8 cellular contexts compared by ENCODE assay signal in genomic region chr17:7241047-7241733, GRCh38. TPM values are rescaled to one million over a fixed set of nuclear protein-coding genes. Genes with fewer than 3 reads are reported as not detected.
DNase-seq lines count a peak whose midpoint lies in the region.

No MANE protein-coding gene starts in this region.

- peak overlapping the region; percentile 94 to 98 (median 96) for H3K9ac ChIP-seq in subcutaneous abdominal adipose tissue (ENCODE audit: low read length in 5 of 5)

- peaks cover 0 to 39% (median 32%) of the 10 kb centered on the region in 5 donors for H3K36me3 ChIP-seq in subcutaneous abdominal adipose tissue (ENCODE audit: control insufficient read depth in 5 of 5, insufficient read depth in 5 of 5, low read length in 5 of 5)

- H3K27ac ChIP-seq in subcutaneous abdominal adipose tissue (ENCODE audit: low read depth, low read length): peak overlapping the region; percentile 99

- peaks cover 14 to 49% (median 39%) of the 10 kb centered on the region in 5 donors for H3K4me1 ChIP-seq in subcutaneous abdominal adipose tissue (ENCODE audit: control insufficient read depth in 5 of 5, insufficient read depth in 5 of 5, low read length in 5 of 5)

- H3K4me3 ChIP-seq in subcutaneous abdominal adipose tissue (ENCODE audit: low read depth in 1 of 5, low read length in 5 of 5): peak overlapping the region; percentile 94 to 98 (median 96)

- H3K27me3 Mint-ChIP-seq in activated T-helper 1 cell treated with anti-CD3 and anti-CD28 coated beads, Interleukin-12 subunit alpha, Interleukin-12 subunit beta, Interleukin-2, Interleukin-4 antibody, amounts not matched to agents 30 ng/mL and 10 ng/mL and 1 ng/mL, durations not matched to agents 14 hours and 24 hours and 36 hours (ENCODE audit: insufficient read depth): no peaks in the 10 kb centered on the region
- H3K27me3 Mint-ChIP-seq in immature natural killer cell (ENCODE audit: low read depth in 3 of 3): peaks cover 12 to 29% (median 25%) of the 10 kb centered on the region in 3 donors

- peak overlapping the region; percentile 93 for H3K27ac Mint-ChIP-seq in activated T-helper 1 cell treated with anti-CD3 and anti-CD28 coated beads, Interleukin-12 subunit alpha, Interleukin-12 subunit beta, Interleukin-2, Interleukin-4 antibody, amounts not matched to agents 30 ng/mL and 10 ng/mL and 1 ng/mL, durations not matched to agents 14 hours and 24 hours and 36 hours
- peak overlapping the region; percentile 96 to 100 (median 100) for H3K27ac Mint-ChIP-seq in immature natural killer cell

- H3K36me3 Mint-ChIP-seq in activated T-helper 1 cell treated with anti-CD3 and anti-CD28 coated beads, Interleukin-12 subunit alpha, Interleukin-12 subunit beta, Interleukin-2, Interleukin-4 antibody, amounts not matched to agents 30 ng/mL and 10 ng/mL and 1 ng/mL, durations not matched to agents 14 hours and 24 hours and 36 hours (ENCODE audit: low read depth): peaks cover 40% of the 10 kb centered on the region
- H3K36me3 Mint-ChIP-seq in immature natural killer cell: peaks cover 2 to 28% (median 8%) of the 10 kb centered on the region in 3 donors

- intact Hi-C loops in activated T-helper 1 cell treated with anti-CD3 and anti-CD28 coated beads, Interleukin-12 subunit alpha, Interleukin-12 subunit beta, Interleukin-2, Interleukin-4 antibody, amounts not matched to agents 30 ng/mL and 10 ng/mL and 1 ng/mL, durations not matched to agents 14 hours and 24 hours and 36 hours (cut with micrococcal nuclease): no loop called here

- peak overlapping the region; percentile 97 for H3K4me3 Mint-ChIP-seq in activated T-helper 1 cell treated with anti-CD3 and anti-CD28 coated beads, Interleukin-12 subunit alpha, Interleukin-12 subunit beta, Interleukin-2, Interleukin-4 antibody, amounts not matched to agents 30 ng/mL and 10 ng/mL and 1 ng/mL, durations not matched to agents 14 hours and 24 hours and 36 hours
- peak overlapping the region; percentile 98 to 99 (median 98) for H3K4me3 Mint-ChIP-seq in immature natural killer cell

- no peaks in the 10 kb centered on the region for H3K9me3 Mint-ChIP-seq in activated T-helper 1 cell treated with anti-CD3 and anti-CD28 coated beads, Interleukin-12 subunit alpha, Interleukin-12 subunit beta, Interleukin-2, Interleukin-4 antibody, amounts not matched to agents 30 ng/mL and 10 ng/mL and 1 ng/mL, durations not matched to agents 14 hours and 24 hours and 36 hours
- peaks cover 0 to 2% (median 0%) of the 10 kb centered on the region in 6 donors for H3K9me3 Mint-ChIP-seq in immature natural killer cell

- DNase-seq in NCI-H748 (lab: John Stamatoyannopoulos, UW; ENCODE audit: unreplicated experiment): peak; percentile 45
- DNase-seq in NCI-H748 treated with DMSO at 0.1 percent for 48 hours (lab: John Stamatoyannopoulos, UW): no peak
- no peak for DNase-seq in activated T-helper 1 cell treated with anti-CD3 and anti-CD28 coated beads, Interleukin-12 subunit alpha, Interleukin-12 subunit beta, Interleukin-2, Interleukin-4 antibody, amounts not matched to agents 30 ng/mL and 10 ng/mL and 1 ng/mL, durations not matched to agents 14 hours and 24 hours and 36 hours (ENCODE audit: low spot score)
- no peak for DNase-seq in immature natural killer cell
- no peak for DNase-seq in NCI-H1436 treated with DMSO at 0.1 percent for 48 hours (lab: John Stamatoyannopoulos, UW)
- no peak for DNase-seq in NCI-H510A (lab: John Stamatoyannopoulos, UW)
- no peak for DNase-seq in SKM-1 (lab: John Stamatoyannopoulos, UW; ENCODE audit: unreplicated experiment)

- peaks cover 50% of the 10 kb centered on the region for H3K4me1 Mint-ChIP-seq in activated T-helper 1 cell treated with anti-CD3 and anti-CD28 coated beads, Interleukin-12 subunit alpha, Interleukin-12 subunit beta, Interleukin-2, Interleukin-4 antibody, amounts not matched to agents 30 ng/mL and 10 ng/mL and 1 ng/mL, durations not matched to agents 14 hours and 24 hours and 36 hours (ENCODE audit: low read depth)
- H3K4me1 Mint-ChIP-seq in immature natural killer cell: peaks cover 44 to 54% of the 10 kb centered on the region in 2 donors

- no peaks in the 10 kb centered on the region for H3K27me3 ChIP-seq in subcutaneous abdominal adipose tissue (ENCODE audit: control insufficient read depth in 5 of 5, insufficient read depth in 4 of 5, low read length in 5 of 5)

- H3K9me3 ChIP-seq in subcutaneous abdominal adipose tissue (ENCODE audit: control insufficient read depth in 5 of 5, low read length in 5 of 5): no peaks in the 10 kb centered on the region

RNA-seq across cellular contexts. Expression of gene GABARAP, which starts 1.1 kb away (rescaled TPM):
- total RNA-seq in activated T-helper 1 cell treated with anti-CD3 and anti-CD28 coated beads, Interleukin-12 subunit alpha, Interleukin-12 subunit beta, Interleukin-2, Interleukin-4 antibody, amounts not matched to agents 30 ng/mL and 10 ng/mL and 1 ng/mL, durations not matched to agents 14 hours and 24 hours and 36 hours: 146 and 148 TPM in 2 replicates
- polyA plus RNA-seq in immature natural killer cell: 100 to 1,000 TPM; 764 to 982 (median 905) TPM

RNA-seq across cellular contexts. Expression of gene PHF23, which starts 1.9 kb away (rescaled TPM):
- total RNA-seq in activated T-helper 1 cell treated with anti-CD3 and anti-CD28 coated beads, Interleukin-12 subunit alpha, Interleukin-12 subunit beta, Interleukin-2, Interleukin-4 antibody, amounts not matched to agents 30 ng/mL and 10 ng/mL and 1 ng/mL, durations not matched to agents 14 hours and 24 hours and 36 hours: 52.5 and 55.4 TPM in 2 replicates
- polyA plus RNA-seq in immature natural killer cell: 10 to 100 TPM; 11.9 to 41.4 (median 17.7) TPM

RNA-seq across cellular contexts. Expression of gene DVL2, which starts 6.9 kb away (rescaled TPM):
- 70.0 and 73.5 TPM in 2 replicates for total RNA-seq in activated T-helper 1 cell treated with anti-CD3 and anti-CD28 coated beads, Interleukin-12 subunit alpha, Interleukin-12 subunit beta, Interleukin-2, Interleukin-4 antibody, amounts not matched to agents 30 ng/mL and 10 ng/mL and 1 ng/mL, durations not matched to agents 14 hours and 24 hours and 36 hours
- 10 to 100 TPM; 19.4 to 28.5 (median 25.2) TPM for polyA plus RNA-seq in immature natural killer cell

RNA-seq across cellular contexts. Expression of gene CTDNEP1, which starts 10.3 kb away (rescaled TPM):
- 191 and 193 TPM in 2 replicates for total RNA-seq in activated T-helper 1 cell treated with anti-CD3 and anti-CD28 coated beads, Interleukin-12 subunit alpha, Interleukin-12 subunit beta, Interleukin-2, Interleukin-4 antibody, amounts not matched to agents 30 ng/mL and 10 ng/mL and 1 ng/mL, durations not matched to agents 14 hours and 24 hours and 36 hours
- 10 to 100 TPM; 33.2 to 61.1 (median 57.8) TPM for polyA plus RNA-seq in immature natural killer cell

RNA-seq across cellular contexts. Expression of gene ELP5, which starts 10.8 kb away (rescaled TPM):
- 73.6 and 75.5 TPM in 2 replicates for total RNA-seq in activated T-helper 1 cell treated with anti-CD3 and anti-CD28 coated beads, Interleukin-12 subunit alpha, Interleukin-12 subunit beta, Interleukin-2, Interleukin-4 antibody, amounts not matched to agents 30 ng/mL and 10 ng/mL and 1 ng/mL, durations not matched to agents 14 hours and 24 hours and 36 hours
- 100 to 1,000 TPM in 1 of 3 donors, 10 to 100 TPM in 2; 65.0 to 108 (median 89.0) TPM for polyA plus RNA-seq in immature natural killer cell
